1 cellular context compared by ENCODE assay signal in genomic region chr6:26597389-26597766, GRCh38.
TF ChIP-seq lines count a peak whose summit lies in the region.

No MANE protein-coding gene starts in this region.

TF ChIP-seq in GM23338, 12 proteins besides CTCF, POLR2A, EP300 and RAD21 (continued from another document):
- TF ChIP-seq, protein P1, sequence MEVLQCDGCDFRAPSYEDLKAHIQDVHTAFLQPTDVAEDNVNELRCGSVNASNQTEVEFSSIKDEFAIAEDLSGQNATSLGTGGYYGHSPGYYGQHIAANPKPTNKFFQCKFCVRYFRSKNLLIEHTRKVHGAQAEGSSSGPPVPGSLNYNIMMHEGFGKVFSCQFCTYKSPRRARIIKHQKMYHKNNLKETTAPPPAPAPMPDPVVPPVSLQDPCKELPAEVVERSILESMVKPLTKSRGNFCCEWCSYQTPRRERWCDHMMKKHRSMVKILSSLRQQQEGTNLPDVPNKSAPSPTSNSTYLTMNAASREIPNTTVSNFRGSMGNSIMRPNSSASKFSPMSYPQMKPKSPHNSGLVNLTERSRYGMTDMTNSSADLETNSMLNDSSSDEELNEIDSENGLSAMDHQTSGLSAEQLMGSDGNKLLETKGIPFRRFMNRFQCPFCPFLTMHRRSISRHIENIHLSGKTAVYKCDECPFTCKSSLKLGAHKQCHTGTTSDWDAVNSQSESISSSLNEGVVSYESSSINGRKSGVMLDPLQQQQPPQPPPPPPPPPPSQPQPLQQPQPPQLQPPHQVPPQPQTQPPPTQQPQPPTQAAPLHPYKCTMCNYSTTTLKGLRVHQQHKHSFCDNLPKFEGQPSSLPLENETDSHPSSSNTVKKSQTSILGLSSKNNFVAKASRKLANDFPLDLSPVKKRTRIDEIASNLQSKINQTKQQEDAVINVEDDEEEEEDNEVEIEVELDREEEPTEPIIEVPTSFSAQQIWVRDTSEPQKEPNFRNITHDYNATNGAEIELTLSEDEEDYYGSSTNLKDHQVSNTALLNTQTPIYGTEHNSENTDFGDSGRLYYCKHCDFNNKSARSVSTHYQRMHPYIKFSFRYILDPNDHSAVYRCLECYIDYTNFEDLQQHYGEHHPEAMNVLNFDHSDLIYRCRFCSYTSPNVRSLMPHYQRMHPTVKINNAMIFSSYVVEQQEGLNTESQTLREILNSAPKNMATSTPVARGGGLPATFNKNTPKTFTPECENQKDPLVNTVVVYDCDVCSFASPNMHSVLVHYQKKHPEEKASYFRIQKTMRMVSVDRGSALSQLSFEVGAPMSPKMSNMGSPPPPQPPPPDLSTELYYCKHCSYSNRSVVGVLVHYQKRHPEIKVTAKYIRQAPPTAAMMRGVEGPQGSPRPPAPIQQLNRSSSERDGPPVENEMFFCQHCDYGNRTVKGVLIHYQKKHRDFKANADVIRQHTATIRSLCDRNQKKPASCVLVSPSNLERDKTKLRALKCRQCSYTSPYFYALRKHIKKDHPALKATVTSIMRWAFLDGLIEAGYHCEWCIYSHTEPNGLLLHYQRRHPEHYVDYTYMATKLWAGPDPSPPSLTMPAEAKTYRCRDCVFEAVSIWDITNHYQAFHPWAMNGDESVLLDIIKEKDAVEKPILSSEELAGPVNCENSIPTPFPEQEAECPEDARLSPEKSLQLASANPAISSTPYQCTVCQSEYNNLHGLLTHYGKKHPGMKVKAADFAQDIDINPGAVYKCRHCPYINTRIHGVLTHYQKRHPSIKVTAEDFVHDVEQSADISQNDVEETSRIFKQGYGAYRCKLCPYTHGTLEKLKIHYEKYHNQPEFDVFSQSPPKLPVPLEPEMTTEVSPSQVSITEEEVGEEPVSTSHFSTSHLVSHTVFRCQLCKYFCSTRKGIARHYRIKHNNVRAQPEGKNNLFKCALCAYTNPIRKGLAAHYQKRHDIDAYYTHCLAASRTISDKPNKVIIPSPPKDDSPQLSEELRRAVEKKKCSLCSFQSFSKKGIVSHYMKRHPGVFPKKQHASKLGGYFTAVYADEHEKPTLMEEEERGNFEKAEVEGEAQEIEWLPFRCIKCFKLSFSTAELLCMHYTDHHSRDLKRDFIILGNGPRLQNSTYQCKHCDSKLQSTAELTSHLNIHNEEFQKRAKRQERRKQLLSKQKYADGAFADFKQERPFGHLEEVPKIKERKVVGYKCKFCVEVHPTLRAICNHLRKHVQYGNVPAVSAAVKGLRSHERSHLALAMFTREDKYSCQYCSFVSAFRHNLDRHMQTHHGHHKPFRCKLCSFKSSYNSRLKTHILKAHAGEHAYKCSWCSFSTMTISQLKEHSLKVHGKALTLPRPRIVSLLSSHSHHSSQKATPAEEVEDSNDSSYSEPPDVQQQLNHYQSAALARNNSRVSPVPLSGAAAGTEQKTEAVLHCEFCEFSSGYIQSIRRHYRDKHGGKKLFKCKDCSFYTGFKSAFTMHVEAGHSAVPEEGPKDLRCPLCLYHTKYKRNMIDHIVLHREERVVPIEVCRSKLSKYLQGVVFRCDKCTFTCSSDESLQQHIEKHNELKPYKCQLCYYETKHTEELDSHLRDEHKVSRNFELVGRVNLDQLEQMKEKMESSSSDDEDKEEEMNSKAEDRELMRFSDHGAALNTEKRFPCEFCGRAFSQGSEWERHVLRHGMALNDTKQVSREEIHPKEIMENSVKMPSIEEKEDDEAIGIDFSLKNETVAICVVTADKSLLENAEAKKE (CRISPR knock-in tag; IDR thresholded peaks at IDR 0.05) = no peak
- no peak for TF ChIP-seq POLR2AphosphoS5 (IDR thresholded peaks at IDR 0.05; ENCODE audit: low read depth)
